ENCODE assay signal across 12 cellular contexts in genomic region chr1:167676916-167677848, GRCh38. TPM values are rescaled to one million over a fixed set of nuclear protein-coding genes. Genes with fewer than 3 reads are reported as not detected.
DNase-seq lines count a peak whose midpoint lies in the region; ATAC-seq, FAIRE-seq and TF ChIP-seq lines count a peak whose summit lies in the region.
"Had no signal": no experiment of that assay in that cellular context is flagged by ENCODE, and none has a peak within 500 bp of the region (broad histone marks: within the 10 kb centered on the region; RNA-seq: fewer than 3 reads in every experiment).

No MANE protein-coding gene starts in this region.

- no peaks in the 10 kb centered on the region for H3K9me3 ChIP-seq in stomach
- H3K9me3 ChIP-seq in pancreas, result no peaks in the 10 kb centered on the region
- no peaks in the 10 kb centered on the region for H3K9me3 ChIP-seq in ascending aorta
- H3K9me3 ChIP-seq: MG63, uterus had no signal

- no peak for TF ChIP-seq POLR2A in stomach (IDR thresholded peaks at IDR 0.05)

- CTCF ChIA-PET in T-cell (lab: Charles Lee), result interaction anchor here in 1 of 2 donors (0.6 to 1.0 kb wide), 2 partner anchors 11 kb away, joined by 4 to 5 read pairs; no protein-coding TSS in a partner anchor

- H3K27me3 ChIP-seq in stomach (no peaks in the 10 kb centered on the region), pancreas (no peaks in the 10 kb centered on the region), ascending aorta (no peaks in the 10 kb centered on the region)
- H3K27me3 ChIP-seq: MG63, uterus had no signal

- H3K4me3 ChIP-seq in stomach (no peak overlapping the region), pancreas (no peak overlapping the region), ascending aorta (no peak overlapping the region)
- H3K4me3 ChIP-seq: MG63, uterus had no signal

- H3K36me3 ChIP-seq in stomach (no peaks in the 10 kb centered on the region), pancreas (no peaks in the 10 kb centered on the region), ascending aorta (no peaks in the 10 kb centered on the region)
- H3K36me3 ChIP-seq: MG63, uterus had no signal

- peaks cover 52% of the 10 kb centered on the region for H3K4me1 Mint-ChIP-seq in activated naive CD4-positive, alpha-beta T cell treated with anti-CD3 and anti-CD28 coated beads, Interleukin-2, amount 50 U/mL, for 24 hours
- H3K4me1 Mint-ChIP-seq in T-cell, result peaks cover 29 to 32% (median 31%) of the 10 kb centered on the region in 3 donors
- peaks cover 27% of the 10 kb centered on the region for H3K4me1 Mint-ChIP-seq in stimulated activated memory B cell treated with anti-CD40 and anti-IgM and Interleukin-4, amounts not matched to agents 10 μg/mL and 1 μg/mL and 100 μg/mL, for 72 hours

- ATAC-seq in GM21723 (IDR thresholded peaks at IDR 0.05; ENCODE audit: unreplicated experiment), result peak; percentile 33
- ATAC-seq in T-cell (replicated peaks in 1 of 4), result no peak
- peak; percentile 72 for ATAC-seq in stimulated activated memory B cell treated with anti-CD40 and anti-IgM and Interleukin-4, amounts not matched to agents 10 μg/mL and 1 μg/mL and 100 μg/mL, for 72 hours
- ATAC-seq in pancreas, result no peak

- no peaks in the 10 kb centered on the region for H3K9me3 Mint-ChIP-seq in activated naive CD4-positive, alpha-beta T cell treated with anti-CD3 and anti-CD28 coated beads, Interleukin-2, amount 50 U/mL, for 24 hours
- H3K9me3 Mint-ChIP-seq in T-cell, result no peaks in the 10 kb centered on the region
- H3K9me3 Mint-ChIP-seq in stimulated activated memory B cell treated with anti-CD40 and anti-IgM and Interleukin-4, amounts not matched to agents 10 μg/mL and 1 μg/mL and 100 μg/mL, for 72 hours, result no peaks in the 10 kb centered on the region

- H3K4me3 Mint-ChIP-seq in activated naive CD4-positive, alpha-beta T cell treated with anti-CD3 and anti-CD28 coated beads, Interleukin-2, amount 50 U/mL, for 24 hours, result no peak overlapping the region
- H3K4me3 Mint-ChIP-seq in T-cell, result no peak overlapping the region
- no peak overlapping the region for H3K4me3 Mint-ChIP-seq in stimulated activated memory B cell treated with anti-CD40 and anti-IgM and Interleukin-4, amounts not matched to agents 10 μg/mL and 1 μg/mL and 100 μg/mL, for 72 hours

- no peak for TF ChIP-seq EP300 in stomach (IDR thresholded peaks at IDR 0.05)

- 73 to 81% (median 75%) methylated on average over 7 of the region's 7 CpGs for WGBS in stomach, 5 donors
- 78 to 85% methylated on average over 7 of the region's 7 CpGs for WGBS in pancreas, 2 donors

- no peak for FAIRE-seq in pancreas (lab: Jason Lieb, UNC)

- POLR2A ChIA-PET in T-cell (lab: Charles Lee), result no interaction called here

- H3K27me3 Mint-ChIP-seq in activated naive CD4-positive, alpha-beta T cell treated with anti-CD3 and anti-CD28 coated beads, Interleukin-2, amount 50 U/mL, for 24 hours, result no peaks in the 10 kb centered on the region
- H3K27me3 Mint-ChIP-seq in T-cell, result no peaks in the 10 kb centered on the region
- no peaks in the 10 kb centered on the region for H3K27me3 Mint-ChIP-seq in stimulated activated memory B cell treated with anti-CD40 and anti-IgM and Interleukin-4, amounts not matched to agents 10 μg/mL and 1 μg/mL and 100 μg/mL, for 72 hours

- intact Hi-C loops in stomach (cut with DNase I; ENCODE audit: low total_unique reads) (no loop called here), pancreas (cut with DNase I) (no loop called here), ascending aorta (cut with DNase I) (no loop called here)

- peaks cover 10% of the 10 kb centered on the region for H3K36me3 Mint-ChIP-seq in activated naive CD4-positive, alpha-beta T cell treated with anti-CD3 and anti-CD28 coated beads, Interleukin-2, amount 50 U/mL, for 24 hours
- peaks cover 36% of the 10 kb centered on the region for H3K36me3 Mint-ChIP-seq in T-cell
- peaks cover 39% of the 10 kb centered on the region for H3K36me3 Mint-ChIP-seq in stimulated activated memory B cell treated with anti-CD40 and anti-IgM and Interleukin-4, amounts not matched to agents 10 μg/mL and 1 μg/mL and 100 μg/mL, for 72 hours

- no peak overlapping the region for H3K27ac ChIP-seq in stomach
- no peak overlapping the region for H3K27ac ChIP-seq in pancreas
- H3K27ac ChIP-seq in ascending aorta, result no peak overlapping the region
- H3K27ac ChIP-seq: uterus had no signal

- TF ChIP-seq CTCF in stomach (IDR thresholded peaks at IDR 0.05), result no peak
- TF ChIP-seq CTCF in pancreas (IDR thresholded peaks at IDR 0.05), result no peak
- TF ChIP-seq CTCF in ascending aorta (IDR thresholded peaks at IDR 0.05), result no peak

- H3K27ac Mint-ChIP-seq in activated naive CD4-positive, alpha-beta T cell treated with anti-CD3 and anti-CD28 coated beads, Interleukin-2, amount 50 U/mL, for 24 hours, result peak overlapping the region; percentile 69
- H3K27ac Mint-ChIP-seq in T-cell, result peak overlapping the region; percentile 74 to 78
- H3K27ac Mint-ChIP-seq in stimulated activated memory B cell treated with anti-CD40 and anti-IgM and Interleukin-4, amounts not matched to agents 10 μg/mL and 1 μg/mL and 100 μg/mL, for 72 hours, result no peak overlapping the region

- DNase-seq in activated naive CD4-positive, alpha-beta T cell treated with anti-CD3 and anti-CD28 coated beads, Interleukin-2, amount 50 U/mL, for 16 hours, result no peak
- DNase-seq in T-cell (no peak), stomach (no peak), pancreas (no peak), ascending aorta (ENCODE audit: low spot score in 2 of 2) (no peak)
- DNase-seq: amniotic stem cell, MG63, OCI-M1, uterus had no signal

- H3K4me1 ChIP-seq in stomach, result peaks cover 7 to 24% (median 14%) of the 10 kb centered on the region in 4 donors
- no peaks in the 10 kb centered on the region for H3K4me1 ChIP-seq in pancreas
- H3K4me1 ChIP-seq in ascending aorta, result peaks cover 0 to 7% of the 10 kb centered on the region in 2 donors
- H3K4me1 ChIP-seq: uterus had no signal

RNA-seq across cellular contexts. Expression of gene MPZL1, which starts 44.6 kb away (rescaled TPM):
- 1 to 10 TPM; 5.1 to 9.9 (median 8.5) TPM for total RNA-seq in T-cell
- 100 to 1,000 TPM in 1 of 5 donors, 10 to 100 TPM in 4; 29.9 to 115 (median 51.9) TPM for total RNA-seq in stomach
- 10 to 100 TPM in 2 of 3 donors, 1 to 10 TPM in 1; 7.2 to 25.0 (median 15.7) TPM for polyA plus RNA-seq in stomach
- 10 to 100 TPM; 17.3 to 46.6 (median 23.5) TPM for total RNA-seq in pancreas
- polyA plus RNA-seq in pancreas, result 1 to 10 TPM; 6.3 to 9.3 TPM
- total RNA-seq in ascending aorta, result 58.9 TPM

RNA-seq across cellular contexts. Expression of gene RCSD1, which starts 47.1 kb away (rescaled TPM):
- total RNA-seq in T-cell (100 to 1,000 TPM; 101 to 126 (median 107) TPM), stomach (10 to 100 TPM in 4 of 5 donors, 1 to 10 TPM in 1; 8.2 to 29.0 (median 16.2) TPM), pancreas (1 to 10 TPM in 4 of 6 donors, under 1 TPM in 2; 0.59 to 6.7 (median 1.7) TPM), ascending aorta (36.8 TPM)
- polyA plus RNA-seq in stomach (10 to 100 TPM in 2 of 3 donors, 1 to 10 TPM in 1; 6.0 to 43.7 (median 23.2) TPM), pancreas (1 to 10 TPM in 1 of 2 donors, under 1 TPM in 1; 0.89 to 1.9 TPM)

Comparison
In these comparisons a context has a peak if more than half of its experiments do, and no peak if none do; other contexts are left out.
1. ATAC-seq: peak in GM21723 (single experiment) and stimulated activated memory B cell treated with anti-CD40 and anti-IgM and Interleukin-4, amounts not matched to agents 10 μg/mL and 1 μg/mL and 100 μg/mL, for 72 hours (single experiment); none in T-cell (0 of 4) and pancreas (0 of 4).